In genomic region chr11:17353228-17354021, GRCh38 we compare ENCODE assay signal across 1 cellular context.
TF ChIP-seq lines count a peak whose summit lies in the region.

No MANE protein-coding gene starts in this region.

TF ChIP-seq in A549, 52 proteins besides CTCF, POLR2A, EP300 and RAD21 (continued from another document):
- TF ChIP-seq TP53 (CRISPR knock-in tag; IDR thresholded peaks at IDR 0.05) (no peak), CHD2 (IDR thresholded peaks at IDR 0.05; ENCODE audit: low read length, partially characterized antibody) (no peak), KDM5A (IDR thresholded peaks at IDR 0.05) (no peak), TFCP2L1 (CRISPR knock-in tag; IDR thresholded peaks at IDR 0.05) (no peak), RARB (CRISPR knock-in tag; IDR thresholded peaks at IDR 0.05) (no peak), RCOR1 (IDR thresholded peaks at IDR 0.05; ENCODE audit: low read depth, low read length) (no peak), ZSCAN20 (CRISPR knock-in tag; IDR thresholded peaks at IDR 0.05) (no peak), GATA3 (IDR thresholded peaks at IDR 0.05; ENCODE audit: borderline replicate concordance) (no peak), RNF2 (IDR thresholded peaks at IDR 0.05; ENCODE audit: borderline replicate concordance, low read depth) (peak; percentile 55; the same call in 1 of the 2 replicates), HEYL (CRISPR knock-in tag; IDR thresholded peaks at IDR 0.05) (no peak), CBX2 (IDR thresholded peaks at IDR 0.05; ENCODE audit: borderline replicate concordance, low read depth) (no peak), PHF8 (IDR thresholded peaks at IDR 0.05; ENCODE audit: borderline replicate concordance, low read depth) (peak; percentile 69; the same call in 1 of the 2 replicates), BHLHE40 (IDR thresholded peaks at IDR 0.05; ENCODE audit: low read depth, low read length) (no peak), HOXB13 (CRISPR knock-in tag; IDR thresholded peaks at IDR 0.05; ENCODE audit: low read depth) (no peak), EHF (CRISPR knock-in tag; IDR thresholded peaks at IDR 0.05) (no peak), CEBPB (IDR thresholded peaks at IDR 0.05) (no peak), MAFK (IDR thresholded peaks at IDR 0.05; ENCODE audit: partially characterized antibody) (no peak), NR3C1 (IDR thresholded peaks at IDR 0.05) (no peak), MAX (IDR thresholded peaks at IDR 0.05) (peak; percentile 96), MYC (IDR thresholded peaks at IDR 0.05; ENCODE audit: borderline replicate concordance, low read length) (peak; percentile 75; the same call in 1 of the 2 replicates), HOXB5 (CRISPR knock-in tag; IDR thresholded peaks at IDR 0.05) (peak; percentile 40; the same call in 1 of the 2 replicates), ESRRA (IDR thresholded peaks at IDR 0.05; ENCODE audit: borderline replicate concordance, low read length) (no peak), JUN (IDR thresholded peaks at IDR 0.05) (peak in 1 of 2 experiments; percentile 64; a peak in 3 of 5 replicates), RFX5 (IDR thresholded peaks at IDR 0.05) (no peak), KDM1A (IDR thresholded peaks at IDR 0.05; ENCODE audit: low read depth) (no peak), PBX3 (IDR thresholded peaks at IDR 0.05) (no peak), FOSB (CRISPR knock-in tag; IDR thresholded peaks at IDR 0.05) (no peak), E2F6 (IDR thresholded peaks at IDR 0.05; ENCODE audit: borderline replicate concordance, low read depth) (peak; percentile 88), BCL3 (IDR thresholded peaks at IDR 0.05) (no peak), NFE2L2 (conservative IDR thresholded peaks at IDR 0.05; ENCODE audit: low read length) (no peak)
